12 cellular contexts compared by ENCODE assay signal in the genomic region with DNA sequence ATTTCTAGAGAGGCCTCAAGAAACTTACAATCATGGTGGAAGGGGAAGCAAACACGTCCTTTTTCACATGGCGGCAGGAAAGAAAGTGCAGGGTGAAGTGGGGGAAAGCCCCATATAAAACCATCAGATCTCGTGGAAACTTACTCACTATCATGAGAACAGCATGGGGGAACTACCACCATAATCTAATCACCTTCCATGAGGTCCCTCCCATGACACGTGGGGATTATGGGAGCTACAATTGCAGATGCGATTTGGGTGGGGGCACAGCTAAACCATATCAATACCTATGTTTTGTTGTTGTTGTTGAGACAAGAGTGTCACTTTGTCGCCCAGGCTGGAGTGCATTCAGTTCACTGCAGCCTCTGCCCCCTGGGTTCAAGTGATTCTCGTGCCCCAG. TPM values are rescaled to one million over a fixed set of nuclear protein-coding genes. Genes with fewer than 3 reads are reported as not detected.
DNase-seq lines count a peak whose midpoint lies in the region; ATAC-seq and TF ChIP-seq lines count a peak whose summit lies in the region.
"Had no signal": no experiment of that assay in that cellular context is flagged by ENCODE, and none has a peak within 500 bp of the region (broad histone marks: within the 10 kb centered on the region; RNA-seq: fewer than 3 reads in every experiment).

No MANE protein-coding gene starts in this region.

- no peaks in the 10 kb centered on the region for H4K20me1 ChIP-seq in GM23248 (ENCODE audit: insufficient read depth)

- H3K9me3 Mint-ChIP-seq in activated T-helper 17 cell treated with anti-CD3 and anti-CD28 coated beads, Interleukin-2, amount 50 U/mL, for 72 hours, result no peaks in the 10 kb centered on the region

- TF ChIP-seq CTCF in left ventricle myocardium inferior (IDR thresholded peaks at IDR 0.05; ENCODE audit: borderline replicate concordance) (no peak), stomach (IDR thresholded peaks at IDR 0.05) (no peak)

- H3K27me3 ChIP-seq in left ventricle myocardium inferior (ENCODE audit: low read depth) (no peaks in the 10 kb centered on the region), GM23248 (replicated peaks; ENCODE audit: insufficient read depth) (no peaks in the 10 kb centered on the region), stomach (no peaks in the 10 kb centered on the region)
- H3K27me3 ChIP-seq: right atrium auricular region had no signal

- no peak overlapping the region for H3K9ac ChIP-seq in GM23248

- H3F3A ChIP-seq in GM23248 (ENCODE audit: insufficient read depth), result no peaks in the 10 kb centered on the region; the same call in 1 of the 2 replicates

- H3K27me3 Mint-ChIP-seq in activated T-helper 17 cell treated with anti-CD3 and anti-CD28 coated beads, Interleukin-2, amount 50 U/mL, for 72 hours, result no peaks in the 10 kb centered on the region

- H3K27ac Mint-ChIP-seq in activated T-helper 17 cell treated with anti-CD3 and anti-CD28 coated beads, Interleukin-2, amount 50 U/mL, for 72 hours, result peak overlapping the region; percentile 96

- no peak for TF ChIP-seq POLR2A in stomach (IDR thresholded peaks at IDR 0.05)

- TF ChIP-seq EP300 in stomach (IDR thresholded peaks at IDR 0.05), result no peak

- H3K27ac ChIP-seq in left ventricle myocardium inferior (replicated peaks), result no peak overlapping the region
- H3K27ac ChIP-seq in GM23248, result no peak overlapping the region
- H3K27ac ChIP-seq in stomach, result no peak overlapping the region
- H3K27ac ChIP-seq: right atrium auricular region had no signal

- peaks cover 90% of the 10 kb centered on the region for H3K36me3 Mint-ChIP-seq in activated T-helper 17 cell treated with anti-CD3 and anti-CD28 coated beads, Interleukin-2, amount 50 U/mL, for 72 hours (ENCODE audit: low read depth)

- no peak overlapping the region for H3K4me3 ChIP-seq in left ventricle myocardium inferior
- no peak overlapping the region for H3K4me3 ChIP-seq in GM23248
- H3K4me3 ChIP-seq in stomach, result no peak overlapping the region
- H3K4me3 ChIP-seq: right atrium auricular region had no signal

- H3K4me3 Mint-ChIP-seq in activated T-helper 17 cell treated with anti-CD3 and anti-CD28 coated beads, Interleukin-2, amount 50 U/mL, for 72 hours, result peak overlapping the region; percentile 85

- no peaks in the 10 kb centered on the region for H3K79me2 ChIP-seq in GM23248 (ENCODE audit: insufficient read depth)

- DNase-seq in activated gamma-delta T cell treated with anti-CD3 and anti-CD28 coated beads, Interleukin-2, amount 50 U/mL, for 16 hours (ENCODE audit: low read depth), result peak; percentile 6
- DNase-seq in activated gamma-delta T cell (lab: John Stamatoyannopoulos, UW), result no peak
- peak; percentile 12 to 35 for DNase-seq in stimulated activated CD4-positive, alpha-beta T cell treated with anti-CD3 and anti-CD28 coated beads, Interleukin-12 subunit alpha, Interleukin-12 subunit beta, amount 100 ng/mL, for 24 hours (ENCODE audit: low read depth in 2 of 2)
- no peak for DNase-seq in left ventricle myocardium inferior
- no peak for DNase-seq in GM23248
- DNase-seq in stomach, result no peak
- DNase-seq: DMS79 treated with DMSO at 0.1 percent for 48 hours, MV-4-11, trophoblast cell had no signal

- H3K36me3 ChIP-seq in left ventricle myocardium inferior (no peaks in the 10 kb centered on the region), GM23248 (ENCODE audit: low read depth) (no peaks in the 10 kb centered on the region), stomach (peaks cover 0 to 12% (median 4%) of the 10 kb centered on the region in 4 donors)
- H3K36me3 ChIP-seq: right atrium auricular region had no signal

- H3K9me3 ChIP-seq in left ventricle myocardium inferior (replicated peaks), result no peaks in the 10 kb centered on the region
- no peaks in the 10 kb centered on the region for H3K9me3 ChIP-seq in GM23248 (ENCODE audit: low read depth)
- H3K9me3 ChIP-seq in stomach, result no peaks in the 10 kb centered on the region
- H3K9me3 ChIP-seq: right atrium auricular region had no signal

- 88 to 93% methylated on average over 7 of the region's 7 CpGs for WGBS in GM23248 (ENCODE audit: low coverage in 1 of 2, low lambda C conversion rate in 2 of 2, missing lambda C conversion rate in 2 of 2), 2 experiments
- WGBS in stomach, 5 donors, result 82 to 91% (median 84%) methylated on average over 7 of the region's 7 CpGs

- H3K4me1 ChIP-seq in left ventricle myocardium inferior (peaks cover 5% of the 10 kb centered on the region), GM23248 (ENCODE audit: insufficient read depth) (peaks cover 9% of the 10 kb centered on the region), stomach (peaks cover 2 to 14% (median 11%) of the 10 kb centered on the region in 4 donors)
- H3K4me1 ChIP-seq: right atrium auricular region had no signal

- in situ Hi-C loops in GM23248 (cut with MboI), result no loop called here

- intact Hi-C loops in left ventricle myocardium inferior (cut with micrococcal nuclease) (no loop called here), stomach (cut with DNase I; ENCODE audit: low total_unique reads) (no loop called here)

- H3K4me1 Mint-ChIP-seq in activated T-helper 17 cell treated with anti-CD3 and anti-CD28 coated beads, Interleukin-2, amount 50 U/mL, for 72 hours, result peaks cover 27% of the 10 kb centered on the region

- H3K4me2 ChIP-seq in GM23248 (ENCODE audit: unreplicated experiment), result no peak overlapping the region

- H3K9me2 ChIP-seq in GM23248 (ENCODE audit: insufficient read depth), result no peaks in the 10 kb centered on the region

- peak; percentile 90 for ATAC-seq in activated T-helper 17 cell treated with anti-CD3 and anti-CD28 coated beads, Interleukin-2, amount 50 U/mL, for 72 hours (replicated peaks)
- ATAC-seq in GM21576 (IDR thresholded peaks at IDR 0.05; ENCODE audit: unreplicated experiment), result no peak

- no peak overlapping the region for H2AFZ ChIP-seq in GM23248

RNA-seq across cellular contexts. Expression of gene SFI1, which starts 29.9 kb away (rescaled TPM):
- total RNA-seq in activated T-helper 17 cell treated with anti-CD3 and anti-CD28 coated beads, Interleukin-2, amount 50 U/mL, for 72 hours, result 100 to 1,000 TPM; 125 to 349 TPM
- total RNA-seq in left ventricle myocardium inferior (6.8 TPM), stomach (100 to 1,000 TPM in 1 of 5 donors, 10 to 100 TPM in 4; 28.4 to 194 (median 42.6) TPM)
- total RNA-seq in GM23248 (2014; rRNA removed; shearing (Covaris generic)), result 17.5 and 21.6 TPM in 2 replicates
- polyA plus RNA-seq in GM23248 (2016; fragmentation: Nextera tagmentation; extraction: Ambion mirVana) (9.0 and 10.1 TPM in 2 replicates), stomach (10 to 100 TPM; 11.3 to 23.7 (median 15.1) TPM)

RNA-seq across cellular contexts. Expression of gene EIF4ENIF1, which starts 36.6 kb away (rescaled TPM):
- total RNA-seq in activated T-helper 17 cell treated with anti-CD3 and anti-CD28 coated beads, Interleukin-2, amount 50 U/mL, for 72 hours, result 10 to 100 TPM; 31.5 to 41.0 TPM
- total RNA-seq in left ventricle myocardium inferior, result 29.0 TPM
- total RNA-seq in GM23248 (2014; rRNA removed; shearing (Covaris generic)), result 6.2 and 13.5 TPM in 2 replicates
- polyA plus RNA-seq in GM23248 (2016; fragmentation: Nextera tagmentation; extraction: Ambion mirVana), result 13.9 and 18.2 TPM in 2 replicates
- 10 to 100 TPM in 4 of 5 donors, 1 to 10 TPM in 1; 7.8 to 32.6 (median 19.3) TPM for total RNA-seq in stomach
- polyA plus RNA-seq in stomach, result 10 to 100 TPM in 1 of 3 donors, 1 to 10 TPM in 2; 8.0 to 10.2 (median 8.1) TPM

Comparison
In these comparisons a context has a peak if more than half of its experiments do, and no peak if none do; other contexts are left out.
1. DNase-seq: peak in activated gamma-delta T cell treated with anti-CD3 and anti-CD28 coated beads, Interleukin-2, amount 50 U/mL, for 16 hours (single experiment) and stimulated activated CD4-positive, alpha-beta T cell treated with anti-CD3 and anti-CD28 coated beads, Interleukin-12 subunit alpha, Interleukin-12 subunit beta, amount 100 ng/mL, for 24 hours (2 of 2); none in activated gamma-delta T cell (single experiment), left ventricle myocardium inferior (single experiment), GM23248 (single experiment) and stomach (single experiment).